ENCODE assay signal across 25 cellular contexts in the genomic region with DNA sequence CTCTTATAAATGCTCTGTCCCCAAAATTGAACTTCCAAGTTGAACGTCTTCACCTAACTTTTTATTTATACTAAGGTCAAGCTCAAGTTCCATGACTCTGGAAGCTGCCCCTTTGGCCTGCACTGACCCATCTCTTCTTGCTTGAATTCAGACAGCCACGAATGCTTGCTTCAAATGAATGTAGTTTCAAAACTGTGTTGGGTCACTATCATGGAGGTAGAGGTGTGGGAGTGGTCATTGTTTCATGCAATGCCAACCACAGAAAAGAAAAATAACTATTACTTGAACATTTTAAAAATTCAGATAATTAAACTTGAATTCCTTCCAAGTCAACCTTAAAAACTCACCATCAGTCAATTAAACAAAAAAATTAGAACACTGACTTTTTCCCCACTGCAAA.
"Had no signal": no experiment of that assay in that cellular context is flagged by ENCODE, and none has a peak within 500 bp of the region (broad histone marks: within the 10 kb centered on the region; RNA-seq: fewer than 3 reads in every experiment).

No MANE protein-coding gene starts in this region.

- H3K27me3 Mint-ChIP-seq: activated naive CD4-positive, alpha-beta T cell treated with anti-CD3 and anti-CD28 coated beads, Interleukin-2, amount 10 ng/mL, durations not matched to agents 7 days and 5 days; memory B cell; naive B cell; stimulated activated naive CD8-positive, alpha-beta T cell treated with anti-CD3 and anti-CD28 coated beads, Interleukin-15, amount 100 ng/mL, for 72 hours had no signal

- H3K9me3 Mint-ChIP-seq: activated naive CD4-positive, alpha-beta T cell treated with anti-CD3 and anti-CD28 coated beads, Interleukin-2, amount 10 ng/mL, durations not matched to agents 7 days and 5 days; activated T-helper 2 cell treated with anti-CD3 and anti-CD28 coated beads, Interferon-gamma antibody, Interleukin-2, Interleukin-4, amounts not matched to agents 10 μg/mL and 5 μg/mL and 100 μg/mL, durations not matched to agents 14 hours and 24 hours and 36 hours; memory B cell; naive B cell; stimulated activated naive CD8-positive, alpha-beta T cell treated with anti-CD3 and anti-CD28 coated beads, Interleukin-15, amount 100 ng/mL, for 72 hours had no signal

- H3K9me3 ChIP-seq: adrenal gland, esophagus muscularis mucosa, gastroesophageal sphincter, heart right ventricle, mucosa of descending colon, ovary, psoas muscle, suprapubic skin, vagina had no signal

- H3K36me3 ChIP-seq: ovary had no signal

- H3K4me3 ChIP-seq: adrenal gland, esophagus muscularis mucosa, gastroesophageal sphincter, heart right ventricle, mucosa of descending colon, ovary, psoas muscle, suprapubic skin, vagina had no signal

- H3K4me3 Mint-ChIP-seq: memory B cell; stimulated activated naive CD8-positive, alpha-beta T cell treated with anti-CD3 and anti-CD28 coated beads, Interleukin-15, amount 100 ng/mL, for 72 hours had no signal

- DNase-seq: activated CD4-positive, alpha-beta T cell treated with anti-CD3 and anti-CD28 coated beads for 1 hour; activated CD4-positive, alpha-beta T cell treated with anti-CD3 and anti-CD28 coated beads, Interleukin-2, amount 50 U/mL, for 48 hours; activated naive CD4-positive, alpha-beta T cell treated with anti-CD3 and anti-CD28 coated beads, Interleukin-2, amount 10 ng/mL, durations not matched to agents 7 days and 5 days; adrenal gland; dermis blood vessel endothelial cell; effector memory CD4-positive, alpha-beta T cell; heart right ventricle; kidney glomerular epithelial cell; left ventricle myocardium superior; mucosa of descending colon; naive B cell; ovary; psoas muscle; right cardiac atrium; stimulated activated CD4-positive, alpha-beta T cell treated with anti-CD3 and anti-CD28 coated beads, Interleukin-2, amount 100 ng/mL, for 24 hours; stimulated activated naive CD8-positive, alpha-beta T cell treated with anti-CD3 and anti-CD28 coated beads, Interleukin-15, amount 100 ng/mL, for 72 hours; T-helper 2 cell; trophoblast cell had no signal

- H3K27me3 ChIP-seq: adrenal gland, esophagus muscularis mucosa, gastroesophageal sphincter, heart right ventricle, ovary, suprapubic skin, vagina had no signal

- H3K27ac Mint-ChIP-seq: activated naive CD4-positive, alpha-beta T cell treated with anti-CD3 and anti-CD28 coated beads, Interleukin-2, amount 10 ng/mL, durations not matched to agents 7 days and 5 days; activated T-helper 2 cell treated with anti-CD3 and anti-CD28 coated beads, Interferon-gamma antibody, Interleukin-2, Interleukin-4, amounts not matched to agents 10 μg/mL and 5 μg/mL and 100 μg/mL, durations not matched to agents 14 hours and 24 hours and 36 hours; stimulated activated naive CD8-positive, alpha-beta T cell treated with anti-CD3 and anti-CD28 coated beads, Interleukin-15, amount 100 ng/mL, for 72 hours had no signal

- ATAC-seq: gastroesophageal sphincter; heart right ventricle; left ventricle myocardium superior; mucosa of descending colon; psoas muscle; right cardiac atrium; stimulated activated naive CD8-positive, alpha-beta T cell treated with anti-CD3 and anti-CD28 coated beads, Interleukin-15, amount 100 ng/mL, for 72 hours had no signal

- H3K27ac ChIP-seq: adrenal gland, esophagus muscularis mucosa, gastroesophageal sphincter, heart right ventricle, ovary, psoas muscle, suprapubic skin, vagina, VCaP had no signal
